ENCODE assay signal across 1 cellular context in the genomic region with DNA sequence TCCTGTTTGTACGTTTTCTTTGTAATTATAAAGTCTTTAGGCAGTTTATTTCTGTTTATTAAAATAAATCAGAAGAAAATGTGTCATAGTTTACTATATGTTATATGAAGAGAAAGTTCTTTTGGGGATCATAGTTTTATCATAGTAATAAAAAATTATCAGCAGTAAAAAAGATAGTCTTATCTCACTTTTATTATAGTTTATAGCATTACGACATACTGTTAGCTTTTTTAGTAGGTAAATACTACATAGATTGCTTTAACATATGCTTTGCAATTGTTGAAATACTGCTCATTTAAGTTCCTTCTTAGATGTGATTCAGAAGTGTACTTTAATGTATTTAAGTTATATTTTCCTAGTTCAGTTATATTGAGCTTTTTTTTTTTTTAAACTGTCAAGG.
A peak's percentile ranks its signal among the peaks of the same experiment; 100 is the strongest.
TF ChIP-seq lines count a peak whose summit lies in the region.

No MANE protein-coding gene starts in this region.

TF ChIP-seq in IMR-90, 13 proteins besides CTCF, POLR2A, EP300 and RAD21:
- TF ChIP-seq BHLHE40 (IDR thresholded peaks at IDR 0.05; ENCODE audit: low read depth, low read length) (no peak), CEBPB (IDR thresholded peaks at IDR 0.05; ENCODE audit: low read depth, low read length) (0 out of 2 replicates have a peak, but pooled peaks have one; percentile 21)
